Comparison of ENCODE assay signal across 9 cellular contexts in the genomic region with DNA sequence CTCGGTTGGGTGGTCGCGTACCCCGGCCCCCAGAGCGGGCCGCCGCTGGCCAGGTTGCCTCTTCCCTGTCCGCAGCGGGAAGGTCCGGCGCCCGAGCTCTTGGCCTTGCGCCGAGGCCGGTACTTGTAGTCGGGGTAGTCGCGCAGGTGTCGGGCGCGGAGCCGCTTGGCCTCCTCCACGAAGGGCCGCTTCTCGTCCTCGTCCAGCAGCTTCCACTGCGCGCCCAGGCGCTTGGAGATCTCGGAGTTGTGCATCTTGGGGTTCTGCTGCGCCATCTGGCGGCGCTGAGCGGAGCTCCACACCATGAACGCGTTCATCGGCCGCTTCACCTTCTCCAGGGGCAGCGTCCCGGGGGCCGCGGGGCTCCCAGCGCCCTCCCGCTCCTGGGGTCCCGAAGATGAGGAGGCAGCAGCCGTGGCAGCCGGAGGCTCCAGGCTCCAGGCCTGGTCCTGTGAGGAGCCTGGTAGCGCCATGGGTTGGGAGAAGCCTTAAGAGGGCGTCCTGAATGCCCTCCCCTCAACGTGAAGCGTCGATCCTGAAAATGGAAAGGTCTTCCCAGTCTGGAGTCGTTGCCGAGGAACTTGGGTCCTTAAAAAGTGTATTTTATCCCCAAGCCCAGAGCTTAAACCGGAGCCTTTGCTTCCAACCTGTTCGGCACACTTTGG. TPM values are rescaled to one million over a fixed set of nuclear protein-coding genes. Genes with fewer than 3 reads are reported as not detected.
A peak's percentile ranks its signal among the peaks of the same experiment; 100 is the strongest.
DNase-seq lines count a peak whose midpoint lies in the region; ATAC-seq, FAIRE-seq and TF ChIP-seq lines count a peak whose summit lies in the region.
"Had no signal": no experiment of that assay in that cellular context is flagged by ENCODE, and none has a peak within 500 bp of the region (broad histone marks: within the 10 kb centered on the region; RNA-seq: fewer than 3 reads in every experiment).

No MANE protein-coding gene starts in this region.

- TF ChIP-seq POLR2A in ovary (IDR thresholded peaks at IDR 0.05) = peak; percentile 19
- TF ChIP-seq POLR2A in transverse colon (IDR thresholded peaks at IDR 0.05) = no peak

- no peak for FAIRE-seq in HTR-8/SVneo (lab: Jason Lieb, UNC)

- intact Hi-C loops in heart right ventricle (cut with DNase I) = loop anchor here in 4 of 10 donors (1.0 to 10.0 kb wide), 4 partner anchors 75 to 155 kb away; a partner anchor contains a TSS
- intact Hi-C loops in ovary (cut with DNase I) = no loop called here
- intact Hi-C loops in transverse colon (cut with DNase I; ENCODE audit: low total_unique reads) = loop anchor here (10.0 kb wide), 1 partner anchor 545 kb away; a partner anchor contains a TSS

- TF ChIP-seq EP300 in ovary (IDR thresholded peaks at IDR 0.05) (no peak), transverse colon (IDR thresholded peaks at IDR 0.05; ENCODE audit: low read depth) (no peak)

- H3K4me3 ChIP-seq in heart right ventricle (peak overlapping the region in 9 of 10 donors; percentile 27 to 58 (median 49)), ovary (peak overlapping the region; percentile 67), transverse colon (peak overlapping the region; percentile 31 to 45 (median 33))
- H3K4me3 ChIP-seq: SK-N-MC had no signal

- ATAC-seq in SK-N-SH treated with all-trans-retinoic acid at 6 μM for 48 hours (peak; percentile 78), heart right ventricle (peak; percentile 79 to 88 (median 84))

- peaks cover 8 to 47% (median 33%) of the 10 kb centered on the region in 9 donors for H3K4me1 ChIP-seq in heart right ventricle
- H3K4me1 ChIP-seq in ovary (ENCODE audit: insufficient read depth) = peaks cover 7% of the 10 kb centered on the region
- peaks cover 5 to 38% (median 25%) of the 10 kb centered on the region in 4 donors for H3K4me1 ChIP-seq in transverse colon

- peak overlapping the region in 9 of 10 donors; percentile 8 to 68 (median 57) for H3K27ac ChIP-seq in heart right ventricle
- peak overlapping the region; percentile 12 to 42 for H3K27ac ChIP-seq in ovary
- H3K27ac ChIP-seq in transverse colon = peak overlapping the region; percentile 66 to 83 (median 76)
- H3K27ac ChIP-seq: SK-N-MC had no signal

- WGBS in heart right ventricle, 2 donors = 14 to 17% methylated on average over 53 to 56 of the region's 56 CpGs
- WGBS in ovary, 3 donors = 8 to 17% (median 8%) methylated on average over 44 to 56 of the region's 56 CpGs
- 54 to 60% methylated on average over 3 to 20 of the region's 56 CpGs for WGBS in transverse colon (ENCODE audit: low coverage in 1 of 2), 2 donors

- DNase-seq in anterior cingulate cortex (lab: John Stamatoyannopoulos, UW) (peak in 55 of 58 donors; percentile 35 to 90 (median 70)), heart right ventricle (peak; percentile 80 to 85), ovary (peak; percentile 87 to 92 (median 89)), transverse colon (peak; percentile 81), HTR-8/SVneo (ENCODE audit: insufficient read length, low spot score) (no peak), NCI-H345 (lab: John Stamatoyannopoulos, UW) (no peak)

- in situ Hi-C loops in transverse colon (cut with MboI; ENCODE audit: low pct_ligation_motif_present in 1 of 4, low pct_unique_long_range_greater_than_20kb in 1 of 4, low sequenced_read_pairs in 3 of 4) = no loop called here

- TF ChIP-seq CTCF in GM12873 (IDR thresholded peaks at IDR 0.05; ENCODE audit: insufficient read depth, low read depth, low read length, missing control alignments) = peak; percentile 89
- peak; percentile 63 to 96 (median 91) for TF ChIP-seq CTCF in heart right ventricle (IDR thresholded peaks at IDR 0.05)
- TF ChIP-seq CTCF in ovary (IDR thresholded peaks at IDR 0.05) = peak; percentile 89 to 93 (median 90)
- peak; percentile 83 to 91 (median 88) for TF ChIP-seq CTCF in transverse colon (IDR thresholded peaks at IDR 0.05)

- peaks cover 4 to 81% (median 31%) of the 10 kb centered on the region in 9 donors for H3K36me3 ChIP-seq in heart right ventricle
- H3K36me3 ChIP-seq in ovary = no peaks in the 10 kb centered on the region
- H3K36me3 ChIP-seq in transverse colon = peaks cover 0 to 34% (median 14%) of the 10 kb centered on the region in 4 donors

- no peaks in the 10 kb centered on the region for H3K27me3 ChIP-seq in heart right ventricle
- no peaks in the 10 kb centered on the region for H3K27me3 ChIP-seq in ovary
- H3K27me3 ChIP-seq in transverse colon = no peaks in the 10 kb centered on the region

- H3K9me3 ChIP-seq in heart right ventricle (no peaks in the 10 kb centered on the region), ovary (no peaks in the 10 kb centered on the region), transverse colon (no peaks in the 10 kb centered on the region)

TF ChIP-seq in SK-N-SH treated with all-trans-retinoic acid at 6 μM for 48 hours, 23 proteins besides CTCF, POLR2A, EP300 and RAD21:
- no peak for TF ChIP-seq ZC3H10 (CRISPR knock-in tag; IDR thresholded peaks at IDR 0.05)
- no peak for TF ChIP-seq ISL1 (CRISPR knock-in tag; IDR thresholded peaks at IDR 0.05)
- TF ChIP-seq TCF4 (CRISPR knock-in tag; IDR thresholded peaks at IDR 0.05; ENCODE audit: borderline replicate concordance) = no peak
- TF ChIP-seq ZFP30 (CRISPR knock-in tag; IDR thresholded peaks at IDR 0.05) = no peak
- TF ChIP-seq ZNF565 (CRISPR knock-in tag; conservative IDR thresholded peaks at IDR 0.05; ENCODE audit: low read depth) = no peak
- no peak for TF ChIP-seq GLIS3 (CRISPR knock-in tag; IDR thresholded peaks at IDR 0.05)
- TF ChIP-seq RARB (CRISPR knock-in tag; IDR thresholded peaks at IDR 0.05) = no peak
- TF ChIP-seq, protein P1, sequence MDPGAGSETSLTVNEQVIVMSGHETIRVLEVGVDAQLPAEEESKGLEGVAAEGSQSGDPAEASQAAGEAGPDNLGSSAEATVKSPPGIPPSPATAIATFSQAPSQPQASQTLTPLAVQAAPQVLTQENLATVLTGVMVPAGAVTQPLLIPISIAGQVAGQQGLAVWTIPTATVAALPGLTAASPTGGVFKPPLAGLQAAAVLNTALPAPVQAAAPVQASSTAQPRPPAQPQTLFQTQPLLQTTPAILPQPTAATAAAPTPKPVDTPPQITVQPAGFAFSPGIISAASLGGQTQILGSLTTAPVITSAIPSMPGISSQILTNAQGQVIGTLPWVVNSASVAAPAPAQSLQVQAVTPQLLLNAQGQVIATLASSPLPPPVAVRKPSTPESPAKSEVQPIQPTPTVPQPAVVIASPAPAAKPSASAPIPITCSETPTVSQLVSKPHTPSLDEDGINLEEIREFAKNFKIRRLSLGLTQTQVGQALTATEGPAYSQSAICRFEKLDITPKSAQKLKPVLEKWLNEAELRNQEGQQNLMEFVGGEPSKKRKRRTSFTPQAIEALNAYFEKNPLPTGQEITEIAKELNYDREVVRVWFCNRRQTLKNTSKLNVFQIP (CRISPR knock-in tag; IDR thresholded peaks at IDR 0.05; ENCODE audit: borderline replicate concordance, low read depth) = no peak
- no peak for TF ChIP-seq CSDC2 (CRISPR knock-in tag; IDR thresholded peaks at IDR 0.05)

RNA-seq across cellular contexts. Expression of a gene that starts 0.6 kb away (rescaled TPM):
- 1 to 10 TPM in 6 of 10 donors, under 1 TPM in 4; 0.23 to 1.7 (median 1.2) TPM for total RNA-seq in heart right ventricle
- polyA plus RNA-seq in heart right ventricle = 1 to 10 TPM in 1 of 2 donors, under 1 TPM in 1; 0.78 to 2.6 TPM
- 10 to 100 TPM in 3 of 7 donors, 1 to 10 TPM in 4; 5.0 to 17.3 (median 9.6) TPM for total RNA-seq in ovary
- 10 to 100 TPM in 1 of 2 donors, 1 to 10 TPM in 1; 2.7 to 15.8 TPM for polyA plus RNA-seq in ovary
- total RNA-seq in transverse colon = 1 to 10 TPM in 2 of 4 donors, not detected in 2; 2.3 to 4.3 TPM

RNA-seq across cellular contexts. Expression of a gene that starts 5.7 kb away (rescaled TPM):
- total RNA-seq in heart right ventricle (10 to 100 TPM; 20.1 to 39.8 (median 23.5) TPM), ovary (10 to 100 TPM; 13.0 to 60.1 (median 19.6) TPM), transverse colon (100 to 1,000 TPM in 3 of 4 donors, 10 to 100 TPM in 1; 97.9 to 312 (median 157) TPM)
- polyA plus RNA-seq in heart right ventricle (10 to 100 TPM; 42.8 to 64.9 TPM), ovary (10 to 100 TPM; 26.2 to 87.9 TPM)

RNA-seq across cellular contexts. Expression of a gene that starts 9.9 kb away (rescaled TPM):
- total RNA-seq in heart right ventricle = 100 to 1,000 TPM in 1 of 10 donors, 10 to 100 TPM in 4, 1 to 10 TPM in 5; 4.7 to 128 (median 13.0) TPM
- 10 to 100 TPM; 15.7 to 40.0 TPM for polyA plus RNA-seq in heart right ventricle
- 10 to 100 TPM in 5 of 7 donors, 1 to 10 TPM in 2; 5.2 to 72.0 (median 14.8) TPM for total RNA-seq in ovary
- 100 to 1,000 TPM in 1 of 2 donors, 10 to 100 TPM in 1; 22.2 to 132 TPM for polyA plus RNA-seq in ovary
- total RNA-seq in transverse colon = 100 to 1,000 TPM in 1 of 4 donors, 10 to 100 TPM in 2, 1 to 10 TPM in 1; 3.8 to 102 (median 35.1) TPM

RNA-seq across cellular contexts. Expression of a gene that starts 25.4 kb away (rescaled TPM):
- total RNA-seq in heart right ventricle = 100 to 1,000 TPM in 3 of 10 donors, 10 to 100 TPM in 7; 81.7 to 104 (median 90.5) TPM
- 100 to 1,000 TPM in 1 of 2 donors, 10 to 100 TPM in 1; 52.2 to 111 TPM for polyA plus RNA-seq in heart right ventricle
- 10 to 100 TPM; 13.8 to 32.3 (median 24.2) TPM for total RNA-seq in ovary
- 10 to 100 TPM; 26.6 to 36.1 TPM for polyA plus RNA-seq in ovary
- total RNA-seq in transverse colon = 10 to 100 TPM; 11.7 to 25.4 (median 22.4) TPM

RNA-seq across cellular contexts. Expression of a gene that starts 27.6 kb away (rescaled TPM):
- total RNA-seq in heart right ventricle = 10 to 100 TPM; 22.4 to 34.3 (median 27.1) TPM
- polyA plus RNA-seq in heart right ventricle = 10 to 100 TPM; 33.1 to 46.6 TPM
- 10 to 100 TPM; 31.2 to 44.2 (median 42.1) TPM for total RNA-seq in ovary
- 100 to 1,000 TPM in 1 of 2 donors, 10 to 100 TPM in 1; 45.6 to 104 TPM for polyA plus RNA-seq in ovary
- total RNA-seq in transverse colon = 100 to 1,000 TPM in 1 of 4 donors, 10 to 100 TPM in 3; 37.0 to 159 (median 45.2) TPM

Comparison
In these comparisons a context has a peak if more than half of its experiments do, and no peak if none do; other contexts are left out.
1. DNase-seq: peak in anterior cingulate cortex (55 of 58), heart right ventricle (2 of 2), ovary (5 of 5) and transverse colon (single experiment); none in HTR-8/SVneo (single experiment) and NCI-H345 (single experiment).
2. Peak in every context shown above with its lines, with median percentiles within 50 percentile points of each other: CTCF ChIP-seq, H3K27ac ChIP-seq and H3K4me3 ChIP-seq.